9 cellular contexts compared by ENCODE assay signal in the genomic region with DNA sequence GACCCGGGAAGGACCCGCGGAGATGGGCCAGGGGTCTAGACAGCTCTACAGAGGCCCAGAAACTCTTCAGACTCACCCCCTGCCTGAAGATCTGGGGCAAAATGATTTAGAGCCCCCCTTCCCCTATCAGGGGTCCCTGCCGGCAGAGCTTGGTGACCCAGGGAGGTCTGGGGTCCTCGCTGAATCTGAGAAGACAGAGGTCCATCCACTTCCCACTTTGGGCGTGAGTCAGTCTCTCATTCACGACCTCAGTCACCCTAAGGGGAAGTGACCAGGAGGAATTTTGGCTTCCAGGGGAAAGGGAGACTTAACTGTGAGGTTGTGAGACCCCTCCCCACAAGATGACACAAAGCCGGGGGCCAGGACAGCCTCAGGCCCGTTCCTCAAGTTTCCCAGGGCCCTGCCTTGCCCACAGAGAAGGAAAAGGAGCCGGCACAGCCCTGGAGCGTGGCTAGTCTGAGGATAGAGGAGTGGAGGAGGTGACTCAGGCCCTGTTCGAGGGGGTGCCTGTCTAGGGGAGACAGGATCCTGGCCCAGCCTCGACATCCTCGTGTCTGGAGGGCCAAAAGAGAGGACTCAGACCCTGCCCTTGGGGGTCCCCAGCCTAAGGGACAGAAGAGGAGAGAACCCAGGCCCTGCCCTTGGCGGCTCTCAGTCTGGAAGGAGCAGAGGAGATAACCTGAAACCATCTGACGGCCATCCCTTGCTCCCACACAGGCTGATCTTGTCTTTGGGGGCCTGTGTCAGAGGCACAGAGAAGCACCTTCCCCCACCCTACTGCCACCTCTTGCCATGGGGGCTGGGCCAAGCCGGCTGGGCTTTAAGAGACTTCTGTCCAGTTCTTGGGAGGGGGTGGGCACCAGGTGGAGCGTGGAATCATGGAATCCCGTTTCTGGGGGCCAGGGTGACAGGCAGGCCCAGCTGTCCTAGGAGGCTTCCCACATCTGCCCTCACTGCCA. TPM values are rescaled to one million over a fixed set of nuclear protein-coding genes. Genes with fewer than 3 reads are reported as not detected.
DNase-seq lines count a peak whose midpoint lies in the region; ATAC-seq and TF ChIP-seq lines count a peak whose summit lies in the region.
"Had no signal": no experiment of that assay in that cellular context is flagged by ENCODE, and none has a peak within 500 bp of the region (broad histone marks: within the 10 kb centered on the region; RNA-seq: fewer than 3 reads in every experiment).

No MANE protein-coding gene starts in this region.

- H3K4me3 ChIP-seq in PC-9: peak overlapping the region; percentile 51; the same call in 1 of the 2 replicates
- peak overlapping the region; percentile 57 for H3K4me3 ChIP-seq in epithelial cell of proximal tubule (ENCODE audit: low read depth, low read length)
- peak overlapping the region; percentile 64 to 83 for H3K4me3 ChIP-seq in muscle layer of duodenum (ENCODE audit: low read depth in 1 of 2, low read length in 2 of 2)

- no peaks in the 10 kb centered on the region for H3K9me3 Mint-ChIP-seq in T-helper 2 cell treated with Interferon-gamma antibody and Interleukin-4, amounts not matched to agents 5 μg/mL and 100 μg/mL, for 36 hours

- H3K27me3 ChIP-seq in PC-9 (ENCODE audit: insufficient read depth, low read depth) (0 out of 2 replicates have a peak, but pooled peaks cover 3% of the 10 kb centered on the region), muscle layer of duodenum (ENCODE audit: low read depth, low read length) (peaks cover 4% of the 10 kb centered on the region)

- no TSS peak for BruUV-seq in PC-9 (replicated peaks; lab: Mats Ljungman, UMichigan)

- CTCF ChIA-PET in PC-9 (lab: Charles Lee): no interaction called here

- peak; percentile 32 for DNase-seq in ACHN
- no peak for DNase-seq in PC-9
- no peak for DNase-seq in epithelial cell of proximal tubule (ENCODE audit: low read depth)
- DNase-seq in T-helper 2 cell treated with Interferon-gamma antibody and Interleukin-4, amounts not matched to agents 5 μg/mL and 100 μg/mL, for 36 hours (ENCODE audit: low spot score): no peak
- no peak for DNase-seq in activated CD4-positive, alpha-beta T cell treated with anti-CD3 and anti-CD28 coated beads, Interleukin-2, amount 50 U/mL, for 48 hours
- no peak for DNase-seq in KG1 (lab: John Stamatoyannopoulos, UW)

- POLR2A ChIA-PET in PC-9 (lab: Charles Lee; ENCODE audit: unreplicated experiment): no interaction called here

- intact Hi-C loops in PC-9 (cut with micrococcal nuclease; ENCODE audit: unreplicated experiment): no loop called here

- H4K20me1 ChIP-seq in PC-9 (ENCODE audit: insufficient read depth): no peaks in the 10 kb centered on the region

- H3K4me2 ChIP-seq in PC-9: peak overlapping the region; percentile 71

- H3F3A ChIP-seq in PC-9 (ENCODE audit: insufficient read depth, low read depth): no peaks in the 10 kb centered on the region

- H3K27ac ChIP-seq in PC-9 (no peak overlapping the region), muscle layer of duodenum (ENCODE audit: low read length) (peak overlapping the region; percentile 99)
- H3K27ac ChIP-seq: neutrophil had no signal

- H3K36me3 ChIP-seq in PC-9 (ENCODE audit: low read depth) (no peaks in the 10 kb centered on the region), muscle layer of duodenum (ENCODE audit: control insufficient read depth in 1 of 2, insufficient read depth in 2 of 2, low read length in 2 of 2) (peaks cover 0 to 10% of the 10 kb centered on the region in 2 donors)
- H3K36me3 ChIP-seq: neutrophil had no signal

- no peaks in the 10 kb centered on the region for H3K36me3 Mint-ChIP-seq in T-helper 2 cell treated with Interferon-gamma antibody and Interleukin-4, amounts not matched to agents 5 μg/mL and 100 μg/mL, for 36 hours (ENCODE audit: low read depth)

- H3K4me1 Mint-ChIP-seq in T-helper 2 cell treated with Interferon-gamma antibody and Interleukin-4, amounts not matched to agents 5 μg/mL and 100 μg/mL, for 36 hours (ENCODE audit: low read depth): peaks cover 7% of the 10 kb centered on the region

- TF ChIP-seq CTCF in PC-9 (conservative IDR thresholded peaks at IDR 0.05) (no peak), epithelial cell of proximal tubule (conservative IDR thresholded peaks at IDR 0.05; ENCODE audit: low read depth, low read length) (no peak)

- peak overlapping the region; percentile 80; the same call in 1 of the 2 replicates for H2AFZ ChIP-seq in PC-9

- H3K27me3 Mint-ChIP-seq in T-helper 2 cell treated with Interferon-gamma antibody and Interleukin-4, amounts not matched to agents 5 μg/mL and 100 μg/mL, for 36 hours (ENCODE audit: low read depth): peaks cover 23% of the 10 kb centered on the region

- H3K9me3 ChIP-seq in PC-9 (ENCODE audit: insufficient read depth, low read depth) (no peaks in the 10 kb centered on the region), muscle layer of duodenum (ENCODE audit: control insufficient read depth in 1 of 2, low read length in 2 of 2) (no peaks in the 10 kb centered on the region)
- H3K9me3 ChIP-seq: neutrophil had no signal

- in situ Hi-C loops in ACHN (cut with HindIII; ENCODE audit: low pct_ligation_motif_present, low pct_unique_long_range_greater_than_20kb, low sequenced_read_pairs): no loop called here

- no peaks in the 10 kb centered on the region for H3K9me2 ChIP-seq in PC-9 (ENCODE audit: insufficient read depth)

- H3K4me3 Mint-ChIP-seq in T-helper 2 cell treated with Interferon-gamma antibody and Interleukin-4, amounts not matched to agents 5 μg/mL and 100 μg/mL, for 36 hours: no peak overlapping the region

- H3K27ac Mint-ChIP-seq in T-helper 2 cell treated with Interferon-gamma antibody and Interleukin-4, amounts not matched to agents 5 μg/mL and 100 μg/mL, for 36 hours: no peak overlapping the region

- no peaks in the 10 kb centered on the region for H3K79me2 ChIP-seq in PC-9 (ENCODE audit: low read depth)

- H3K4me1 ChIP-seq in PC-9 (replicated peaks; ENCODE audit: insufficient read depth): peaks cover 32% of the 10 kb centered on the region
- peaks cover 10 to 22% of the 10 kb centered on the region in 2 donors for H3K4me1 ChIP-seq in muscle layer of duodenum (ENCODE audit: control insufficient read depth in 1 of 2, insufficient read depth in 2 of 2, low read length in 2 of 2)

- ATAC-seq in HG03378 (IDR thresholded peaks at IDR 0.05; ENCODE audit: unreplicated experiment): no peak

RNA-seq across cellular contexts. Expression of a gene that starts 0.9 kb away (rescaled TPM):
- total RNA-seq in PC-9 (2021) (35.8 and 47.2 TPM in 2 replicates), epithelial cell of proximal tubule (85.7 and 129 TPM in 2 replicates)

RNA-seq across cellular contexts. Expression of a gene that starts 30.7 kb away (rescaled TPM):
- total RNA-seq in PC-9 (2021): 21.7 and 24.0 TPM in 2 replicates
- 33.6 and 92.0 TPM in 2 replicates for total RNA-seq in epithelial cell of proximal tubule

RNA-seq across cellular contexts. Expression of a gene that starts 35.8 kb away (rescaled TPM):
- total RNA-seq in PC-9 (2021) (4.2 and 4.9 TPM in 2 replicates), epithelial cell of proximal tubule (0.75 and 1.6 TPM in 2 replicates)
